ENCODE assay signal across 20 cellular contexts in the genomic region with DNA sequence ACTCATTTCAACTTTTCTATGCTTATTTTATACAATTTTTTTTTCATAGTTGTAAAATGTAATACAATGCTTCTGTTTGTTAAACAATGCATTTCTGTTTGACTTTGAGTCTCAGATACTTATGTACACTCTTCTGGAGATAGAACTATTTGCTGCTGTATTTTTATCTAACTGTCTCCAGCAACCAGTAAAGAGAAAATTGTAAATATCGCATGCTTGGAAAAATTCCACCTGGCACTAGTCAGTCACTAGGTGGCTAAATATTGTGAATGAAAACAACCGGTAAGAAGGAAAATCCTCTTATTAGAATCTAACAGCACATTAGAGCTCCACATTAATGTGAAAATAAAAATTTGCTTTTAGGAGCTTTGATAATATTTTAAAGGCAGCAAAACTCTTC.
A peak's percentile ranks its signal among the peaks of the same experiment; 100 is the strongest.
DNase-seq lines count a peak whose midpoint lies in the region; ATAC-seq and TF ChIP-seq lines count a peak whose summit lies in the region.
"Had no signal": no experiment of that assay in that cellular context is flagged by ENCODE, and none has a peak within 500 bp of the region (broad histone marks: within the 10 kb centered on the region; RNA-seq: fewer than 3 reads in every experiment).

No MANE protein-coding gene starts in this region.

- H3K4me1 Mint-ChIP-seq in CD4-positive, alpha-beta T cell (ENCODE audit: low read depth) = no peaks in the 10 kb centered on the region
- H3K4me1 Mint-ChIP-seq: central memory CD8-positive, alpha-beta T cell; stimulated activated memory B cell treated with anti-CD40 and anti-IgM and Interleukin-4, amounts not matched to agents 10 μg/mL and 1 μg/mL and 100 μg/mL, for 72 hours had no signal

- no peaks in the 10 kb centered on the region for H3K9me2 ChIP-seq in neural cell (ENCODE audit: insufficient read depth, low read length)

- no peaks in the 10 kb centered on the region for H3K36me3 ChIP-seq in neural cell (ENCODE audit: insufficient read depth, low read length)

- no peak overlapping the region for H3K4me3 Mint-ChIP-seq in CD4-positive, alpha-beta T cell
- H3K4me3 Mint-ChIP-seq: central memory CD8-positive, alpha-beta T cell; stimulated activated memory B cell treated with anti-CD40 and anti-IgM and Interleukin-4, amounts not matched to agents 10 μg/mL and 1 μg/mL and 100 μg/mL, for 72 hours had no signal

- H3K9me3 Mint-ChIP-seq in CD4-positive, alpha-beta T cell = no peaks in the 10 kb centered on the region

- TF ChIP-seq EP300 in neural cell (conservative IDR thresholded peaks at IDR 0.05; ENCODE audit: poor library complexity, severe bottlenecking) = no peak

- H3K27ac Mint-ChIP-seq in CD4-positive, alpha-beta T cell = no peak overlapping the region
- H3K27ac Mint-ChIP-seq: stimulated activated memory B cell treated with anti-CD40 and anti-IgM and Interleukin-4, amounts not matched to agents 10 μg/mL and 1 μg/mL and 100 μg/mL, for 72 hours had no signal

- H3K27me3 Mint-ChIP-seq in CD4-positive, alpha-beta T cell = no peaks in the 10 kb centered on the region
- H3K27me3 Mint-ChIP-seq: central memory CD8-positive, alpha-beta T cell; stimulated activated memory B cell treated with anti-CD40 and anti-IgM and Interleukin-4, amounts not matched to agents 10 μg/mL and 1 μg/mL and 100 μg/mL, for 72 hours had no signal

- no peak overlapping the region for H3K4me3 ChIP-seq in neural cell (ENCODE audit: low read length)
- H3K4me3 ChIP-seq: smooth muscle cell had no signal

- intact Hi-C loops in CD4-positive, alpha-beta T cell (cut with DNase I, micrococcal nuclease) = no loop called here

- H3F3A ChIP-seq in neural cell (ENCODE audit: insufficient read depth, low read length, poor library complexity, severe bottlenecking) = no peaks in the 10 kb centered on the region

- POLR2A ChIA-PET in CD4-positive, alpha-beta T cell (lab: Charles Lee) = no interaction called here

- no peaks in the 10 kb centered on the region for H3K79me2 ChIP-seq in neural cell (replicated peaks; ENCODE audit: insufficient read depth, low read length)

- no peaks in the 10 kb centered on the region for H4K20me1 ChIP-seq in neural cell (ENCODE audit: insufficient read depth)

- no peak overlapping the region for H3K9ac ChIP-seq in neural cell (ENCODE audit: low read length)

- no peaks in the 10 kb centered on the region for H3K27me3 ChIP-seq in neural cell (ENCODE audit: insufficient read depth, low read depth, low read length)
- no peaks in the 10 kb centered on the region for H3K27me3 ChIP-seq in CD4-positive, alpha-beta T cell (ENCODE audit: control insufficient read depth, insufficient read depth, low read length)

- H3K27ac ChIP-seq in neural cell (ENCODE audit: low read length) = no peak overlapping the region
- H3K27ac ChIP-seq in CD4-positive, alpha-beta T cell (ENCODE audit: low read depth, low read length) = no peak overlapping the region

- H3K9me3 ChIP-seq in neural cell (ENCODE audit: low read length) = no peaks in the 10 kb centered on the region
- H3K9me3 ChIP-seq in CD4-positive, alpha-beta T cell (ENCODE audit: control insufficient read depth, low read length) = no peaks in the 10 kb centered on the region
- H3K9me3 ChIP-seq: Caco-2 had no signal

- no peak overlapping the region for H3K4me2 ChIP-seq in neural cell (ENCODE audit: low read length)
- H3K4me2 ChIP-seq: smooth muscle cell had no signal

- ATAC-seq in GM19351 (IDR thresholded peaks at IDR 0.05; ENCODE audit: unreplicated experiment) (no peak), HG03039 (IDR thresholded peaks at IDR 0.05; ENCODE audit: unreplicated experiment) (no peak)
- no peak for ATAC-seq in CD4-positive, alpha-beta T cell (ENCODE audit: poor library complexity)
- ATAC-seq: stimulated activated memory B cell treated with anti-CD40 and anti-IgM and Interleukin-4, amounts not matched to agents 10 μg/mL and 1 μg/mL and 100 μg/mL, for 72 hours had no signal

- TF ChIP-seq CTCF in neural cell (IDR thresholded peaks at IDR 0.05; ENCODE audit: poor library complexity, severe bottlenecking) = peak; percentile 24
- TF ChIP-seq CTCF in CD4-positive, alpha-beta T cell (IDR thresholded peaks at IDR 0.05) = no peak

- DNase-seq in NCI-H345 (lab: John Stamatoyannopoulos, UW) (peak; percentile 40), NCI-H345 treated with DMSO at 0.1 percent for 48 hours (lab: John Stamatoyannopoulos, UW; ENCODE audit: unreplicated experiment) (no peak), NCI-H1092 treated with DMSO at 0.1 percent for 48 hours (lab: John Stamatoyannopoulos, UW) (peak; percentile 89), astrocyte of the hippocampus (ENCODE audit: low read depth, low spot score) (peak; percentile 63)
- DNase-seq in CD4-positive, alpha-beta T cell = no peak
- DNase-seq: activated CD4-positive, alpha-beta T cell treated with anti-CD3 and anti-CD28 coated beads for 4 hours; activated CD8-positive, alpha-beta memory T cell treated with anti-CD3 and anti-CD28 coated beads, Interleukin-2, amount 50 U/mL, for 48 hours; activated naive CD4-positive, alpha-beta T cell treated with anti-CD3 and anti-CD28 coated beads, Interleukin-2, amount 50 U/mL, for 16 hours; Caco-2; mesenchymal stem cell; nucleus accumbens; RPMI8226; T-helper 2 cell; trophoblast cell had no signal

- H2AFZ ChIP-seq in neural cell (ENCODE audit: low read depth, low read length) = no peak overlapping the region

- CTCF ChIA-PET in CD4-positive, alpha-beta T cell (lab: Charles Lee) = no interaction called here

- H3K36me3 Mint-ChIP-seq in CD4-positive, alpha-beta T cell (ENCODE audit: low read depth) = no peaks in the 10 kb centered on the region
- H3K36me3 Mint-ChIP-seq: stimulated activated memory B cell treated with anti-CD40 and anti-IgM and Interleukin-4, amounts not matched to agents 10 μg/mL and 1 μg/mL and 100 μg/mL, for 72 hours had no signal

- no peak for TF ChIP-seq RAD21 in neural cell (conservative IDR thresholded peaks at IDR 0.05)

TF ChIP-seq in neural cell, 6 proteins besides CTCF, POLR2A, EP300 and RAD21:
- TF ChIP-seq SMC3 (conservative IDR thresholded peaks at IDR 0.05; ENCODE audit: poor library complexity) (no peak), TAF1 (IDR thresholded peaks at IDR 0.05; ENCODE audit: low read depth) (no peak), EZH2 (IDR thresholded peaks at IDR 0.05; ENCODE audit: borderline replicate concordance, insufficient read depth, low read length, poor library complexity, severe bottlenecking) (no peak), POLR2AphosphoS5 (IDR thresholded peaks at IDR 0.05) (no peak), MXI1 (conservative IDR thresholded peaks at IDR 0.05; ENCODE audit: poor library complexity, severe bottlenecking) (no peak)
- TF ChIP-seq, protein P1, sequence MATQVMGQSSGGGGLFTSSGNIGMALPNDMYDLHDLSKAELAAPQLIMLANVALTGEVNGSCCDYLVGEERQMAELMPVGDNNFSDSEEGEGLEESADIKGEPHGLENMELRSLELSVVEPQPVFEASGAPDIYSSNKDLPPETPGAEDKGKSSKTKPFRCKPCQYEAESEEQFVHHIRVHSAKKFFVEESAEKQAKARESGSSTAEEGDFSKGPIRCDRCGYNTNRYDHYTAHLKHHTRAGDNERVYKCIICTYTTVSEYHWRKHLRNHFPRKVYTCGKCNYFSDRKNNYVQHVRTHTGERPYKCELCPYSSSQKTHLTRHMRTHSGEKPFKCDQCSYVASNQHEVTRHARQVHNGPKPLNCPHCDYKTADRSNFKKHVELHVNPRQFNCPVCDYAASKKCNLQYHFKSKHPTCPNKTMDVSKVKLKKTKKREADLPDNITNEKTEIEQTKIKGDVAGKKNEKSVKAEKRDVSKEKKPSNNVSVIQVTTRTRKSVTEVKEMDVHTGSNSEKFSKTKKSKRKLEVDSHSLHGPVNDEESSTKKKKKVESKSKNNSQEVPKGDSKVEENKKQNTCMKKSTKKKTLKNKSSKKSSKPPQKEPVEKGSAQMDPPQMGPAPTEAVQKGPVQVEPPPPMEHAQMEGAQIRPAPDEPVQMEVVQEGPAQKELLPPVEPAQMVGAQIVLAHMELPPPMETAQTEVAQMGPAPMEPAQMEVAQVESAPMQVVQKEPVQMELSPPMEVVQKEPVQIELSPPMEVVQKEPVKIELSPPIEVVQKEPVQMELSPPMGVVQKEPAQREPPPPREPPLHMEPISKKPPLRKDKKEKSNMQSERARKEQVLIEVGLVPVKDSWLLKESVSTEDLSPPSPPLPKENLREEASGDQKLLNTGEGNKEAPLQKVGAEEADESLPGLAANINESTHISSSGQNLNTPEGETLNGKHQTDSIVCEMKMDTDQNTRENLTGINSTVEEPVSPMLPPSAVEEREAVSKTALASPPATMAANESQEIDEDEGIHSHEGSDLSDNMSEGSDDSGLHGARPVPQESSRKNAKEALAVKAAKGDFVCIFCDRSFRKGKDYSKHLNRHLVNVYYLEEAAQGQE (IDR thresholded peaks at IDR 0.05; ENCODE audit: borderline replicate concordance) = no peak

Comparison
In these comparisons a context has a peak if more than half of its experiments do, and no peak if none do; other contexts are left out.
1. DNase-seq: peak in NCI-H345 (single experiment), NCI-H1092 treated with DMSO at 0.1 percent for 48 hours (single experiment) and astrocyte of the hippocampus (single experiment); none in NCI-H345 treated with DMSO at 0.1 percent for 48 hours (single experiment) and CD4-positive, alpha-beta T cell (0 of 10).